8 cellular contexts compared by ENCODE assay signal in the genomic region with DNA sequence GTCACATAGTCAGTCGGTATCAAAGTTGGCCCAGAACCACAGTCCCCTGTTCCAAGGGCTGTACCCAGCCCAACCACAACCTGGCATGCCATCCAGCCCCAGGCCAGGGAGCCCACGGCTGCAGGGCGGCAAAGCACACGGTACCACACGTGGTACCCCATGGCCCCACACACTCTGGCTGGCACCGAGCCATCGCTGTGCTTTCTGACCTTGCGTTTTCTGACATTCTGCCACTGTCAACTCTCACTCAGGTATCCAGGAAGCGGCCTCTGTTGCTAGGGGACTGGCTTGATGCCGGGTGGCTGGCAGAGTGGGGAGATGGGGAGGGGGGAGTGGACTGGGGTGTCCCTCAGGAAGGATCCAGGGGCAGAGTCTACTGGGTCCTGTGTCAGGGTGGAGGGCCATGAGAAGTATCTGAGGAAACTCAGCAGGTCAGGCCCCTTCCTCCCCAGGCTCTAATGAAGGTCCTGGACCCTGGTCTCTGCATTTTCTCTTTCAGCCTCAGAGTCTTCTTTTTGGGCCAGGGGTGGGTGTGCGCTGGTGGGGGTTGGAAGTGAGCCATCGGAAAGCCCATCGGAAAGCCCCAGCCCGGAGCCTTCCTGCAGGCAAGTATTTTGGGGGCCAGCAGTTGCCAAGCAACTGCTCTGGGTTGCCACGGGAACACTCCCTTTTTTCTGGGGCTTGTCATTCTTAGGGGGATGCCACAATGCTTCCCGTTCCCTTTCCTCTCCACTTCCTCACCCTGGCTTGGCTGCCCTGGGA. TPM values are rescaled to one million over a fixed set of nuclear protein-coding genes. Genes with fewer than 3 reads are reported as not detected.
DNase-seq lines count a peak whose midpoint lies in the region; ATAC-seq and TF ChIP-seq lines count a peak whose summit lies in the region.

No MANE protein-coding gene starts in this region.

- peaks cover 48% of the 10 kb centered on the region for H3K4me1 Mint-ChIP-seq in activated B cell treated with CpG ODN at 0.5 μM for 24 hours

- 38 to 53% methylated on average over 7 to 16 of the region's 16 CpGs for WGBS in body of pancreas, 2 donors
- 47 to 49% methylated on average over 16 of the region's 16 CpGs for WGBS in sigmoid colon, 2 donors

- no peak for TF ChIP-seq EP300 in sigmoid colon (IDR thresholded peaks at IDR 0.05)

- H3K36me3 ChIP-seq in body of pancreas (replicated peaks in 1 of 2; ENCODE audit: insufficient read depth in 1 of 2, low read depth in 2 of 2) (no peaks in the 10 kb centered on the region), sigmoid colon (no peaks in the 10 kb centered on the region), left lung (no peaks in the 10 kb centered on the region)

- ATAC-seq in activated B cell treated with CpG ODN at 0.5 μM for 24 hours (ENCODE audit: low read depth) (peak; percentile 6), body of pancreas (peak; percentile 13), left lung (no peak)

- H3K27me3 ChIP-seq in body of pancreas (no peaks in the 10 kb centered on the region), sigmoid colon (no peaks in the 10 kb centered on the region), left lung (no peaks in the 10 kb centered on the region)

- TF ChIP-seq POLR2A in body of pancreas (IDR thresholded peaks at IDR 0.05) = no peak
- no peak for TF ChIP-seq POLR2A in sigmoid colon (IDR thresholded peaks at IDR 0.05)

- POLR2A ChIA-PET in activated B cell treated with CpG ODN at 0.5 μM for 24 hours (lab: Charles Lee) = interaction anchor here (7.9 kb wide), 1 partner anchor 26 kb away, joined by 89 read pairs; no protein-coding TSS in a partner anchor

- H3K27ac ChIP-seq in body of pancreas (peak overlapping the region in 2 of 4 donors; percentile 28 to 35), sigmoid colon (peak overlapping the region in 1 of 4 donors; percentile 32), left lung (peak overlapping the region in 1 of 2 donors; percentile 23)

- no peaks in the 10 kb centered on the region for H3K9me3 ChIP-seq in body of pancreas
- H3K9me3 ChIP-seq in sigmoid colon = no peaks in the 10 kb centered on the region
- no peaks in the 10 kb centered on the region for H3K9me3 ChIP-seq in left lung

- peaks cover 73% of the 10 kb centered on the region for H3K4me1 ChIP-seq in body of pancreas
- H3K4me1 ChIP-seq in sigmoid colon = peaks cover 0 to 78% (median 52%) of the 10 kb centered on the region in 4 donors
- peaks cover 28 to 69% of the 10 kb centered on the region in 2 donors for H3K4me1 ChIP-seq in left lung

- intact Hi-C loops in activated B cell treated with CpG ODN at 0.5 μM for 24 hours (cut with micrococcal nuclease) = no loop called here
- intact Hi-C loops in body of pancreas (cut with DNase I) = loop anchor here (5.0 kb wide), 1 partner anchor 40 kb away; no protein-coding TSS in a partner anchor
- intact Hi-C loops in sigmoid colon (cut with DNase I) = no loop called here
- intact Hi-C loops in left lung (cut with DNase I) = no loop called here

- TF ChIP-seq CTCF in activated B cell treated with CpG ODN at 0.5 μM for 24 hours (IDR thresholded peaks at IDR 0.05) = no peak
- no peak for TF ChIP-seq CTCF in body of pancreas (IDR thresholded peaks at IDR 0.05)
- TF ChIP-seq CTCF in sigmoid colon (IDR thresholded peaks at IDR 0.05) = no peak
- no peak for TF ChIP-seq CTCF in left lung (IDR thresholded peaks at IDR 0.05)

- CTCF ChIA-PET in activated B cell treated with CpG ODN at 0.5 μM for 24 hours (lab: Charles Lee) = interaction anchor here (8.5 kb wide), 1 partner anchor 33 kb away, joined by 369 read pairs; no protein-coding TSS in a partner anchor

- H3K9me3 Mint-ChIP-seq in activated B cell treated with CpG ODN at 0.5 μM for 24 hours = no peaks in the 10 kb centered on the region

- no peaks in the 10 kb centered on the region for H3K27me3 Mint-ChIP-seq in activated B cell treated with CpG ODN at 0.5 μM for 24 hours

- H3K4me3 ChIP-seq in body of pancreas (no peak overlapping the region), sigmoid colon (no peak overlapping the region), left lung (no peak overlapping the region)

- H3K27ac Mint-ChIP-seq in activated B cell treated with CpG ODN at 0.5 μM for 24 hours = peak overlapping the region; percentile 69

- peak overlapping the region; percentile 24 for H3K4me3 Mint-ChIP-seq in activated B cell treated with CpG ODN at 0.5 μM for 24 hours

- DNase-seq in DMS153 (lab: John Stamatoyannopoulos, UW) (peak; percentile 85), activated B cell treated with CpG ODN at 0.5 μM for 24 hours (no peak), body of pancreas (peak; percentile 72 to 92 (median 82)), sigmoid colon (peak; percentile 75), left lung (no peak), NOMO-1 treated with DMSO at 0.1 percent for 48 hours (lab: John Stamatoyannopoulos, UW; ENCODE audit: unreplicated experiment) (no peak), SW 1271 (lab: John Stamatoyannopoulos, UW) (no peak), putamen (ENCODE audit: low spot score) (no peak)

- no peaks in the 10 kb centered on the region for H3K36me3 Mint-ChIP-seq in activated B cell treated with CpG ODN at 0.5 μM for 24 hours (ENCODE audit: low read depth)

RNA-seq across cellular contexts. Expression of gene RALGDS, which starts 21.0 kb away (rescaled TPM):
- 21.2 and 29.2 TPM in 2 replicates for total RNA-seq in activated B cell treated with CpG ODN at 0.5 μM for 24 hours
- 10 to 100 TPM; 27.8 to 64.6 TPM for total RNA-seq in body of pancreas
- 10 to 100 TPM; 35.2 to 52.7 (median 39.6) TPM for total RNA-seq in sigmoid colon
- polyA plus RNA-seq in sigmoid colon = 10 to 100 TPM; 27.6 to 49.7 (median 32.1) TPM
- 10 to 100 TPM; 56.4 to 58.9 TPM for total RNA-seq in left lung

RNA-seq across cellular contexts. Expression of gene GBGT1, which starts 21.7 kb away (rescaled TPM):
- total RNA-seq in activated B cell treated with CpG ODN at 0.5 μM for 24 hours (42.2 and 49.5 TPM in 2 replicates), body of pancreas (1 to 10 TPM; 5.4 to 9.2 TPM), sigmoid colon (10 to 100 TPM in 3 of 4 donors, 1 to 10 TPM in 1; 8.9 to 31.1 (median 19.2) TPM), left lung (10 to 100 TPM; 22.2 to 45.1 TPM)
- 1 to 10 TPM; 4.2 to 9.9 (median 5.4) TPM for polyA plus RNA-seq in sigmoid colon

Comparison
In these comparisons a context has a peak if more than half of its experiments do, and no peak if none do; other contexts are left out.
1. DNase-seq: peak in DMS153 (single experiment), body of pancreas (4 of 4) and sigmoid colon (single experiment); none in activated B cell treated with CpG ODN at 0.5 μM for 24 hours (single experiment), left lung (0 of 2), NOMO-1 treated with DMSO at 0.1 percent for 48 hours (single experiment), SW 1271 (0 of 2) and putamen (single experiment).